In genomic region chr2:139769633-139770032, GRCh38 we compare ENCODE assay signal across 1 cellular context.
TF ChIP-seq lines count a peak whose summit lies in the region.

No MANE protein-coding gene starts in this region.

TF ChIP-seq in SK-N-SH treated with all-trans-retinoic acid at 6 μM for 48 hours, 23 proteins besides CTCF, POLR2A, EP300 and RAD21 (continued from another document):
- no peak; the same call in 1 of the 2 replicates for TF ChIP-seq POU6F1 (CRISPR knock-in tag; IDR thresholded peaks at IDR 0.05; ENCODE audit: borderline replicate concordance, low read depth)
- TF ChIP-seq SNAI2 (CRISPR knock-in tag; IDR thresholded peaks at IDR 0.05), result no peak
- peak; percentile 90 for TF ChIP-seq TCF4 (CRISPR knock-in tag; IDR thresholded peaks at IDR 0.05; ENCODE audit: borderline replicate concordance)
- no peak for TF ChIP-seq ZNF8 (CRISPR knock-in tag; IDR thresholded peaks at IDR 0.05)
- no peak for TF ChIP-seq ARNTL (CRISPR knock-in tag; IDR thresholded peaks at IDR 0.05; ENCODE audit: borderline replicate concordance, low read depth)
- TF ChIP-seq OSR1 (CRISPR knock-in tag; IDR thresholded peaks at IDR 0.05), result no peak
- TF ChIP-seq GLIS3 (CRISPR knock-in tag; IDR thresholded peaks at IDR 0.05), result no peak
- no peak for TF ChIP-seq CREB5 (CRISPR knock-in tag; IDR thresholded peaks at IDR 0.05; ENCODE audit: low read depth)
- TF ChIP-seq ZNF565 (CRISPR knock-in tag; conservative IDR thresholded peaks at IDR 0.05; ENCODE audit: low read depth), result no peak
- no peak for TF ChIP-seq CSDC2 (CRISPR knock-in tag; IDR thresholded peaks at IDR 0.05)
- TF ChIP-seq RARB (CRISPR knock-in tag; IDR thresholded peaks at IDR 0.05), result no peak
- no peak for TF ChIP-seq TOX (CRISPR knock-in tag; IDR thresholded peaks at IDR 0.05; ENCODE audit: borderline replicate concordance)
- no peak for TF ChIP-seq PATZ1 (CRISPR knock-in tag; IDR thresholded peaks at IDR 0.05; ENCODE audit: borderline replicate concordance)
- no peak for TF ChIP-seq BACH2 (CRISPR knock-in tag; IDR thresholded peaks at IDR 0.05; ENCODE audit: borderline replicate concordance)
- TF ChIP-seq ZC3H10 (CRISPR knock-in tag; IDR thresholded peaks at IDR 0.05), result no peak
